In genomic region chr17:81631482-81631881, GRCh38 we compare ENCODE assay signal across 21 cellular contexts. TPM values are rescaled to one million over a fixed set of nuclear protein-coding genes. Genes with fewer than 3 reads are reported as not detected.
DNase-seq lines count a peak whose midpoint lies in the region; ATAC-seq, FAIRE-seq and TF ChIP-seq lines count a peak whose summit lies in the region.
"Had no signal": no experiment of that assay in that cellular context is flagged by ENCODE, and none has a peak within 500 bp of the region (broad histone marks: within the 10 kb centered on the region; RNA-seq: fewer than 3 reads in every experiment).

No MANE protein-coding gene starts in this region.

- no peaks in the 10 kb centered on the region for H4K20me1 ChIP-seq in H9 (ENCODE audit: control insufficient read depth, insufficient read depth, insufficient read length)

- H3K27ac Mint-ChIP-seq in activated CD8-positive, alpha-beta memory T cell treated with anti-CD3 and anti-CD28 coated beads, Interleukin-2, amount 10 ng/mL, durations not matched to agents 7 days and 5 days = peak overlapping the region; percentile 22
- peak overlapping the region in 2 of 3 experiments; percentile 70 to 95; a peak in 3 of 7 replicates for H3K27ac Mint-ChIP-seq in H9
- peak overlapping the region; percentile 14 for H3K27ac Mint-ChIP-seq in activated CD4-positive, alpha-beta memory T cell treated with anti-CD3 and anti-CD28 coated beads for 36 hours
- H3K27ac Mint-ChIP-seq: B cell had no signal

- peaks cover 11% of the 10 kb centered on the region for H3K79me1 ChIP-seq in H9 (ENCODE audit: insufficient read depth, low read depth, low read length, poor library complexity, severe bottlenecking)

- peaks cover 20% of the 10 kb centered on the region; the same call in 1 of the 2 replicates for H3K79me2 ChIP-seq in H9 (ENCODE audit: insufficient read depth, low read length)

- no peak overlapping the region for H2BK5ac ChIP-seq in H9 (ENCODE audit: insufficient read length, low read length)

- no CpG with 5 or more reads among the region's 7 CpGs for WGBS in H9 (ENCODE audit: extremely low coverage, insufficient read length, low lambda C conversion rate)

- no peak overlapping the region for H2AK5ac ChIP-seq in H9 (ENCODE audit: insufficient read length, low read length)

- POLR2A ChIA-PET in activated CD4-positive, alpha-beta memory T cell treated with anti-CD3 and anti-CD28 coated beads for 36 hours (lab: Charles Lee) = interaction anchor here (1.3 kb wide), 1 partner anchor 34 kb away, joined by 5 read pairs; no protein-coding TSS in a partner anchor

- H3K23me2 ChIP-seq in H9 (ENCODE audit: insufficient read length, low read depth, low read length, poor library complexity, severe bottlenecking) = peaks cover 5% of the 10 kb centered on the region

- no peak overlapping the region for H3K4me3 ChIP-seq in kidney (ENCODE audit: low read length in 2 of 2)
- H3K4me3 ChIP-seq in effector memory CD4-positive, alpha-beta T cell (ENCODE audit: insufficient read depth, low read depth, low read length, poor library complexity, severe bottlenecking) = no peak overlapping the region

- FAIRE-seq in kidney (lab: Jason Lieb, UNC) = no peak
- FAIRE-seq: A204.1 had no signal

- CTCF ChIA-PET in activated CD8-positive, alpha-beta memory T cell treated with anti-CD3 and anti-CD28 coated beads, Interleukin-2, amount 10 ng/mL, durations not matched to agents 7 days and 5 days (lab: Charles Lee) = no interaction called here
- CTCF ChIA-PET in activated CD4-positive, alpha-beta memory T cell treated with anti-CD3 and anti-CD28 coated beads for 36 hours (lab: Charles Lee) = interaction anchor here (1.1 to 1.5 kb wide), 2 partner anchors 17 to 30 kb away, joined by 3 to 12 read pairs; no protein-coding TSS in a partner anchor

- no peak overlapping the region for H4K91ac ChIP-seq in H9 (ENCODE audit: insufficient read length, low read depth, low read length)

- H3K23ac ChIP-seq in H9 (ENCODE audit: insufficient read length, low read depth, low read length) = no peak overlapping the region

- H3K27ac ChIP-seq in H9 (ENCODE audit: insufficient read length, low read depth, low read length) (no peak overlapping the region), kidney (ENCODE audit: low read depth in 2 of 2, low read length in 2 of 2) (no peak overlapping the region)
- H3K27ac ChIP-seq in effector memory CD4-positive, alpha-beta T cell (ENCODE audit: insufficient read depth, low read length, poor library complexity, severe bottlenecking) = no peak overlapping the region
- H3K27ac ChIP-seq: KMS-11 had no signal

- H4K8ac ChIP-seq in H9 (replicated peaks; ENCODE audit: insufficient read length, low read depth, low read length) = no peak overlapping the region

- H3K4me1 ChIP-seq in H9 (ENCODE audit: insufficient read depth, low read length) = no peaks in the 10 kb centered on the region
- peaks cover 7 to 9% of the 10 kb centered on the region in 2 donors for H3K4me1 ChIP-seq in kidney (ENCODE audit: control insufficient read depth in 1 of 2, insufficient read depth in 1 of 2, low read depth in 1 of 2, low read length in 2 of 2)
- H3K4me1 ChIP-seq in effector memory CD4-positive, alpha-beta T cell (ENCODE audit: control insufficient read depth, insufficient read depth, low read length, poor library complexity, severe bottlenecking) = peaks cover 10% of the 10 kb centered on the region

- DNase-seq in activated CD8-positive, alpha-beta memory T cell treated with anti-CD3 and anti-CD28 coated beads, Interleukin-2, amount 10 ng/mL, durations not matched to agents 7 days and 5 days = no peak
- no peak for DNase-seq in activated CD8-positive, alpha-beta memory T cell treated with anti-CD3 and anti-CD28 coated beads, Interleukin-2, amount 50 U/mL, for 4 hours
- DNase-seq in H9 (peak; percentile 59), kidney (peak; percentile 10), CD1c-positive myeloid dendritic cell (ENCODE audit: extremely low spot score) (no peak), NCI-H2029 (lab: John Stamatoyannopoulos, UW) (no peak)
- DNase-seq in activated CD4-positive, alpha-beta memory T cell treated with anti-CD3 and anti-CD28 coated beads for 36 hours = no peak
- DNase-seq in effector memory CD4-positive, alpha-beta T cell = no peak
- DNase-seq: NCI-H1417, NCI-H187, NCI-H2107, NCI-H446 treated with DMSO at 0.1 percent for 48 hours, NCI-H526 treated with DMSO at 0.1 percent for 48 hours, OCI-M1, Right ventricle myocardium superior had no signal

- H3K9me3 ChIP-seq in H9 (ENCODE audit: control insufficient read depth, low read depth, low read length) (no peaks in the 10 kb centered on the region), kidney (ENCODE audit: control insufficient read depth in 1 of 2, low read length in 2 of 2) (no peaks in the 10 kb centered on the region)
- H3K9me3 ChIP-seq in effector memory CD4-positive, alpha-beta T cell (ENCODE audit: control insufficient read depth, low read length) = no peaks in the 10 kb centered on the region

- no peaks in the 10 kb centered on the region for H3K9me3 Mint-ChIP-seq in activated CD8-positive, alpha-beta memory T cell treated with anti-CD3 and anti-CD28 coated beads, Interleukin-2, amount 10 ng/mL, durations not matched to agents 7 days and 5 days (ENCODE audit: low read depth)
- 0 out of 5 replicates have a peak, but pooled peaks cover 0 to 2% of the 10 kb centered on the region in 2 experiments for H3K9me3 Mint-ChIP-seq in H9
- no peaks in the 10 kb centered on the region for H3K9me3 Mint-ChIP-seq in activated CD4-positive, alpha-beta memory T cell treated with anti-CD3 and anti-CD28 coated beads for 36 hours
- H3K9me3 Mint-ChIP-seq: CD14-positive monocyte had no signal

- H3K4ac ChIP-seq in H9 (ENCODE audit: low read depth, low read length) = no peak overlapping the region

- no peak overlapping the region for H3K4me3 Mint-ChIP-seq in activated CD8-positive, alpha-beta memory T cell treated with anti-CD3 and anti-CD28 coated beads, Interleukin-2, amount 10 ng/mL, durations not matched to agents 7 days and 5 days
- no peak overlapping the region for H3K4me3 Mint-ChIP-seq in H9
- no peak overlapping the region for H3K4me3 Mint-ChIP-seq in activated CD4-positive, alpha-beta memory T cell treated with anti-CD3 and anti-CD28 coated beads for 36 hours
- H3K4me3 Mint-ChIP-seq: B cell, CD14-positive monocyte had no signal

- H3K36me3 Mint-ChIP-seq in activated CD8-positive, alpha-beta memory T cell treated with anti-CD3 and anti-CD28 coated beads, Interleukin-2, amount 10 ng/mL, durations not matched to agents 7 days and 5 days = peaks cover 29% of the 10 kb centered on the region
- peaks cover 34 to 54% (median 50%) of the 10 kb centered on the region in 3 experiments; a peak in 6 of 7 replicates for H3K36me3 Mint-ChIP-seq in H9 (ENCODE audit: insufficient read depth in 1 of 3, low read depth in 3 of 3)
- H3K36me3 Mint-ChIP-seq in activated CD4-positive, alpha-beta memory T cell treated with anti-CD3 and anti-CD28 coated beads for 36 hours = peaks cover 28% of the 10 kb centered on the region

- H3T11ph ChIP-seq in H9 (ENCODE audit: low read length) = no peak overlapping the region

- peaks cover 17% of the 10 kb centered on the region for H3K4me1 Mint-ChIP-seq in activated CD8-positive, alpha-beta memory T cell treated with anti-CD3 and anti-CD28 coated beads, Interleukin-2, amount 10 ng/mL, durations not matched to agents 7 days and 5 days
- H3K4me1 Mint-ChIP-seq in H9 = peaks cover 13 to 14% of the 10 kb centered on the region in 2 experiments
- H3K4me1 Mint-ChIP-seq in activated CD4-positive, alpha-beta memory T cell treated with anti-CD3 and anti-CD28 coated beads for 36 hours (ENCODE audit: low read depth) = peaks cover 24% of the 10 kb centered on the region

- H3K18ac ChIP-seq in H9 (ENCODE audit: insufficient read length, low read depth, low read length) = no peak overlapping the region

- H3K27me3 ChIP-seq in H9 (ENCODE audit: insufficient read depth, low read length) = no peaks in the 10 kb centered on the region
- H3K27me3 ChIP-seq in effector memory CD4-positive, alpha-beta T cell (replicated peaks; ENCODE audit: control insufficient read depth, insufficient read depth, low read length, poor library complexity, severe bottlenecking) = no peaks in the 10 kb centered on the region

- intact Hi-C loops in activated CD4-positive, alpha-beta memory T cell treated with anti-CD3 and anti-CD28 coated beads for 36 hours (cut with micrococcal nuclease) = no loop called here
- intact Hi-C loops in kidney (cut with DNase I) = no loop called here

- no peak overlapping the region for H2AFZ ChIP-seq in H9 (ENCODE audit: low read length)

- no peak overlapping the region for H3K14ac ChIP-seq in H9 (ENCODE audit: insufficient read depth, low read length)

- no peak for TF ChIP-seq CTCF in H9 (conservative IDR thresholded peaks at IDR 0.05)
- no peak for TF ChIP-seq CTCF in kidney (IDR thresholded peaks at IDR 0.05; ENCODE audit: borderline replicate concordance, extremely low read depth, insufficient read depth)

- H3K9ac ChIP-seq in H9 (ENCODE audit: extremely low read depth, insufficient read length, low read length) = no peak overlapping the region
- H3K9ac ChIP-seq in kidney (ENCODE audit: low read length in 2 of 2) = no peak overlapping the region
- H3K9ac ChIP-seq: KMS-11 had no signal

- H3K56ac ChIP-seq in H9 (ENCODE audit: insufficient read length, low read depth, low read length) = no peak overlapping the region

- no peak overlapping the region for H2BK20ac ChIP-seq in H9 (ENCODE audit: low read depth, low read length, poor library complexity, severe bottlenecking)

- H2BK120ac ChIP-seq in H9 (ENCODE audit: low read depth, low read length, poor library complexity, severe bottlenecking) = no peak overlapping the region

- no peak overlapping the region for H2BK12ac ChIP-seq in H9 (ENCODE audit: insufficient read length, low read depth, low read length)

- no peak for ATAC-seq in activated CD8-positive, alpha-beta memory T cell treated with anti-CD3 and anti-CD28 coated beads, Interleukin-2, amount 10 ng/mL, durations not matched to agents 7 days and 5 days
- ATAC-seq: HCT116 had no signal

- peaks cover 1 to 5% of the 10 kb centered on the region in 2 donors for H3K36me3 ChIP-seq in kidney (ENCODE audit: control insufficient read depth in 1 of 2, insufficient read depth in 2 of 2, low read length in 2 of 2)
- peaks cover 21% of the 10 kb centered on the region for H3K36me3 ChIP-seq in effector memory CD4-positive, alpha-beta T cell (ENCODE audit: control insufficient read depth, insufficient read depth, low read length)

- H3K27me3 Mint-ChIP-seq in activated CD8-positive, alpha-beta memory T cell treated with anti-CD3 and anti-CD28 coated beads, Interleukin-2, amount 10 ng/mL, durations not matched to agents 7 days and 5 days = no peaks in the 10 kb centered on the region
- no peaks in the 10 kb centered on the region for H3K27me3 Mint-ChIP-seq in H9 (ENCODE audit: low read depth)
- H3K27me3 Mint-ChIP-seq in activated CD4-positive, alpha-beta memory T cell treated with anti-CD3 and anti-CD28 coated beads for 36 hours = no peaks in the 10 kb centered on the region
- H3K27me3 Mint-ChIP-seq: B cell had no signal

- no peak overlapping the region for H4K5ac ChIP-seq in H9 (ENCODE audit: insufficient read length, low read depth, low read length)

- H3K4me2 ChIP-seq in H9 (ENCODE audit: insufficient read depth, insufficient read length, low read length) = no peak overlapping the region
- H3K4me2 ChIP-seq: KMS-11 had no signal

- no peak overlapping the region for H2BK15ac ChIP-seq in H9 (ENCODE audit: low read depth, low read length)

RNA-seq across cellular contexts. Expression of gene NPLOC4, which starts 5.4 kb away (rescaled TPM):
- 100 to 1,000 TPM; 124 to 130 TPM for total RNA-seq in activated CD8-positive, alpha-beta memory T cell treated with anti-CD3 and anti-CD28 coated beads, Interleukin-2, amount 10 ng/mL, durations not matched to agents 7 days and 5 days
- total RNA-seq in H9 (2021) (103 and 104 TPM in 2 replicates), kidney (86.4 TPM)
- total RNA-seq in activated CD4-positive, alpha-beta memory T cell treated with anti-CD3 and anti-CD28 coated beads for 36 hours = 10 to 100 TPM; 78.4 to 93.2 TPM
- polyA plus RNA-seq in kidney (ENCODE audit: insufficient read depth, low read depth, low replicate concordance) = 41.5 TPM

RNA-seq across cellular contexts. Expression of gene TSPAN10, which starts 5.5 kb away (rescaled TPM):
- under 1 TPM; 0.23 to 0.26 TPM for total RNA-seq in activated CD8-positive, alpha-beta memory T cell treated with anti-CD3 and anti-CD28 coated beads, Interleukin-2, amount 10 ng/mL, durations not matched to agents 7 days and 5 days
- 1.2 and 1.4 TPM in 2 replicates for total RNA-seq in H9 (2021)
- under 1 TPM; 0.36 to 0.45 TPM for total RNA-seq in activated CD4-positive, alpha-beta memory T cell treated with anti-CD3 and anti-CD28 coated beads for 36 hours
- 2.1 TPM for total RNA-seq in kidney
- 1.9 TPM for polyA plus RNA-seq in kidney (ENCODE audit: insufficient read depth, low read depth, low replicate concordance)
- polyA plus RNA-seq: CD14-positive monocyte had no signal

RNA-seq across cellular contexts. Expression of gene PDE6G, which starts 24.9 kb away (rescaled TPM):
- 10 to 100 TPM; 12.0 to 12.5 TPM for total RNA-seq in activated CD8-positive, alpha-beta memory T cell treated with anti-CD3 and anti-CD28 coated beads, Interleukin-2, amount 10 ng/mL, durations not matched to agents 7 days and 5 days
- total RNA-seq in H9 (2021) (5.7 TPM in 2 replicates), kidney (3.2 TPM)
- total RNA-seq in activated CD4-positive, alpha-beta memory T cell treated with anti-CD3 and anti-CD28 coated beads for 36 hours = 1 to 10 TPM; 1.1 to 1.5 TPM
- 5.4 TPM for polyA plus RNA-seq in kidney (ENCODE audit: insufficient read depth, low read depth, low replicate concordance)
- total RNA-seq: Right ventricle myocardium superior, SK-MEL-5 had no signal

RNA-seq across cellular contexts. Expression of gene OXLD1, which starts 34.9 kb away (rescaled TPM):
- 10 to 100 TPM; 57.9 to 68.5 TPM for total RNA-seq in activated CD8-positive, alpha-beta memory T cell treated with anti-CD3 and anti-CD28 coated beads, Interleukin-2, amount 10 ng/mL, durations not matched to agents 7 days and 5 days
- total RNA-seq in H9 (2021) (20.2 and 25.0 TPM in 2 replicates), kidney (28.2 TPM)
- 10 to 100 TPM; 49.6 to 57.7 TPM for total RNA-seq in activated CD4-positive, alpha-beta memory T cell treated with anti-CD3 and anti-CD28 coated beads for 36 hours
- polyA plus RNA-seq in kidney (ENCODE audit: insufficient read depth, low read depth, low replicate concordance) = 51.9 TPM

RNA-seq across cellular contexts. Expression of gene CCDC137, which starts 35.1 kb away (rescaled TPM):
- total RNA-seq in activated CD8-positive, alpha-beta memory T cell treated with anti-CD3 and anti-CD28 coated beads, Interleukin-2, amount 10 ng/mL, durations not matched to agents 7 days and 5 days = 10 to 100 TPM; 37.4 to 42.3 TPM
- total RNA-seq in H9 (2021) = 57.5 and 60.8 TPM in 2 replicates
- total RNA-seq in activated CD4-positive, alpha-beta memory T cell treated with anti-CD3 and anti-CD28 coated beads for 36 hours = 10 to 100 TPM; 34.0 to 36.8 TPM
- 18.8 TPM for total RNA-seq in kidney
- 14.7 TPM for polyA plus RNA-seq in kidney (ENCODE audit: insufficient read depth, low read depth, low replicate concordance)

Comparison
In these comparisons a context has a peak if more than half of its experiments do, and no peak if none do; other contexts are left out.
1. DNase-seq: peak in H9 (single experiment) and kidney (single experiment); none in activated CD8-positive, alpha-beta memory T cell treated with anti-CD3 and anti-CD28 coated beads, Interleukin-2, amount 10 ng/mL, durations not matched to agents 7 days and 5 days (single experiment), activated CD8-positive, alpha-beta memory T cell treated with anti-CD3 and anti-CD28 coated beads, Interleukin-2, amount 50 U/mL, for 4 hours (single experiment), activated CD4-positive, alpha-beta memory T cell treated with anti-CD3 and anti-CD28 coated beads for 36 hours (single experiment), CD1c-positive myeloid dendritic cell (single experiment), effector memory CD4-positive, alpha-beta T cell (0 of 3) and NCI-H2029 (single experiment).
2. H3K27ac Mint-ChIP-seq: peak in every context shown above with its lines; median percentile 82 in H9; 22 in activated CD8-positive, alpha-beta memory T cell treated with anti-CD3 and anti-CD28 coated beads, Interleukin-2, amount 10 ng/mL, durations not matched to agents 7 days and 5 days; 14 in activated CD4-positive, alpha-beta memory T cell treated with anti-CD3 and anti-CD28 coated beads for 36 hours.